Comparison of ENCODE assay signal across 1 cellular context in the genomic region with DNA sequence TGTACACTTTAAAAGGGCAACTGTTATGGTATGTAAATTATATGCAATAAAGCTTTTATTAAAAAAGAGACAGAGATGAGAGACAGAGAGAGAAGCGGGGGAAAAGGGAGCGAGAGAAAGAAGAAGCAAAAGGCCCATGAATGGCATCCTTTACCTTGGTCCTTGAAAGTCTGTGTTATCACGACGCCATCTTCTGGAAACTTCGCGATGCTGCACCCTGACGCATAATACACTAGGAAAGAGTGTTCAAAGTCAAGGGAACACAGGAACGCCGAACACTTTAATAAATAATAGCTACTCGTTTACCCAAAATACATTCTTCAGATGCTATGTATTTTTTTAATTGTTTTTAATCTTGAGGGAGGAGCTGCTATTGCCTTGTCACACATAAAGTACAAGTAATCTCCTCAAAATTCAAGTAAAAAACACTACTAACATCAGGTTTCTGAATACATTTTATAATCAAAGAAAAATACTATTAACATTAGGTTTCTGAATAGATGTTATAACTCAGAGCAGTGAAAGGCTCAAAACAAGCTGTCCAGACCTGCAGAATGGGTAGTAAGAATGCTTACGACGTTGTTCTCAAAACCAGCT.
TF ChIP-seq lines count a peak whose summit lies in the region.

No MANE protein-coding gene starts in this region.

TF ChIP-seq in GM23338, 12 proteins besides CTCF, POLR2A, EP300 and RAD21 (continued from another document):
- no peak for TF ChIP-seq ZNF462 (CRISPR knock-in tag; IDR thresholded peaks at IDR 0.05)
- TF ChIP-seq STAT1 (IDR thresholded peaks at IDR 0.05; ENCODE audit: unreplicated experiment): no peak
- TF ChIP-seq REST (IDR thresholded peaks at IDR 0.05; ENCODE audit: unreplicated experiment): no peak
